28 cellular contexts compared by ENCODE assay signal in the genomic region with DNA sequence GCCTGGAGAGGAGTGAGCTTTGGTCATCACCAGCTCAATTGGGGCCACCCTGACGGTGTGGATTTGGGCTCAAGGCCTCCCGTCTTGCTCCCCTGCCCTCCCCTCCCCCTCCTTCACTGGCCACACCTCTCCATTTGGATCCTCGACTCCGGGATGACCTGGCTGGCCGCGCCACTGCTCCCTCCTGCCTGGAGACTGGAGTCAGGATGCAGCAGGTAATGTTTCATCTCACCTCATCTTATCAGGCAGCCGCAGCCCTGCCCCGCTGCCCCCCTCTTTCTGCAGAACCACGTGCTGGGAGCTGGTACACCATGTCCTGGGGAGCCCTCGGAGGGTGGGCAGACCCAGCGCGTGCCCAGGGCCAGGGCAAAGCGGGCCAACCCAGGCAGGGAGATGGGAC. TPM values are rescaled to one million over a fixed set of nuclear protein-coding genes. Genes with fewer than 3 reads are reported as not detected.
"Had no signal": no experiment of that assay in that cellular context is flagged by ENCODE, and none has a peak within 500 bp of the region (broad histone marks: within the 10 kb centered on the region; RNA-seq: fewer than 3 reads in every experiment).

No MANE protein-coding gene starts in this region.

- H3K4me3 Mint-ChIP-seq: mesothelial cell of epicardium; naive B cell; natural killer cell treated with Interleukin-12 subunit alpha and Interleukin-12 subunit beta and Interleukin-15 and Interleukin-18, amount 100 ng/mL, for 72 hours; neural crest cell; stimulated activated naive CD8-positive, alpha-beta T cell treated with anti-CD3 and anti-CD28 coated beads, Interleukin-15, amount 100 ng/mL, for 72 hours had no signal

- H3K27ac Mint-ChIP-seq: mesothelial cell of epicardium; natural killer cell treated with Interleukin-12 subunit alpha and Interleukin-12 subunit beta and Interleukin-15 and Interleukin-18, amount 100 ng/mL, for 72 hours had no signal

- H3K36me3 Mint-ChIP-seq: mesothelial cell of epicardium; naive B cell; natural killer cell treated with Interleukin-12 subunit alpha and Interleukin-12 subunit beta and Interleukin-15 and Interleukin-18, amount 100 ng/mL, for 72 hours had no signal

- H3K9me3 Mint-ChIP-seq: mesothelial cell of epicardium; naive B cell; natural killer cell treated with Interleukin-12 subunit alpha and Interleukin-12 subunit beta and Interleukin-15 and Interleukin-18, amount 100 ng/mL, for 72 hours; neural crest cell; stimulated activated naive CD8-positive, alpha-beta T cell treated with anti-CD3 and anti-CD28 coated beads, Interleukin-15, amount 100 ng/mL, for 72 hours had no signal

- H3K9ac ChIP-seq: parathyroid adenoma had no signal

- FAIRE-seq: endothelial cell of umbilical vein, kidney, small intestine had no signal

- H3K4me3 ChIP-seq: esophagus muscularis mucosa, heart right ventricle, left lung, mucosa of descending colon, right lobe of liver, suprapubic skin, transverse colon, upper lobe of right lung, uterus had no signal

- H3K4me1 ChIP-seq: right lobe of liver, upper lobe of right lung, uterus had no signal

- DNase-seq: cortex of kidney; effector memory CD4-positive, alpha-beta T cell; foreskin melanocyte; glutamatergic neuron; heart right ventricle; hippocampal formation; kidney; left lung; mesenchymal stem cell; mucosa of descending colon; naive B cell; right lobe of liver; small intestine; stimulated activated CD4-positive, alpha-beta T cell treated with anti-CD3 and anti-CD28 coated beads, Interleukin-15, amount 100 ng/mL, for 24 hours; stimulated activated CD4-positive, alpha-beta T cell treated with anti-CD3 and anti-CD28 coated beads, Interleukin-2, amount 100 ng/mL, for 48 hours; stimulated activated CD8-positive, alpha-beta memory T cell treated with anti-CD3 and anti-CD28 coated beads, Interleukin-4, amount 100 ng/mL, for 48 hours; stimulated activated naive CD4-positive, alpha-beta T cell; stimulated activated naive CD8-positive, alpha-beta T cell treated with anti-CD3 and anti-CD28 coated beads, Interleukin-15, amount 100 ng/mL, for 72 hours; transverse colon; upper lobe of right lung; uterus had no signal

- ATAC-seq: heart right ventricle; left lung; mucosa of descending colon; natural killer cell treated with Interleukin-12 subunit alpha and Interleukin-12 subunit beta and Interleukin-15 and Interleukin-18, amount 100 ng/mL, for 72 hours; right lobe of liver; stimulated activated naive CD8-positive, alpha-beta T cell treated with anti-CD3 and anti-CD28 coated beads, Interleukin-15, amount 100 ng/mL, for 72 hours; upper lobe of right lung had no signal

- H2AFZ ChIP-seq: parathyroid adenoma had no signal

- H3K27ac ChIP-seq: esophagus muscularis mucosa, heart right ventricle, left lung, parathyroid adenoma, right lobe of liver, suprapubic skin, transverse colon, upper lobe of right lung, uterus had no signal

- H3K9me3 ChIP-seq: esophagus muscularis mucosa, heart right ventricle, left lung, mucosa of descending colon, right lobe of liver, suprapubic skin, transverse colon, upper lobe of right lung, uterus had no signal

- H3K36me3 ChIP-seq: esophagus muscularis mucosa, heart right ventricle, left lung, right lobe of liver, suprapubic skin, transverse colon, upper lobe of right lung, uterus had no signal

- H3K27me3 ChIP-seq: esophagus muscularis mucosa, right lobe of liver, upper lobe of right lung, uterus had no signal

- H3K4me1 Mint-ChIP-seq: mesothelial cell of epicardium, neural crest cell had no signal

RNA-seq across cellular contexts. Expression of a gene that starts 31.1 kb away (rescaled TPM):
- total RNA-seq: natural killer cell treated with Interleukin-12 subunit alpha and Interleukin-12 subunit beta and Interleukin-15 and Interleukin-18, amount 100 ng/mL, for 72 hours had no signal
- polyA plus RNA-seq: endothelial cell of umbilical vein had no signal
